In the genomic region with DNA sequence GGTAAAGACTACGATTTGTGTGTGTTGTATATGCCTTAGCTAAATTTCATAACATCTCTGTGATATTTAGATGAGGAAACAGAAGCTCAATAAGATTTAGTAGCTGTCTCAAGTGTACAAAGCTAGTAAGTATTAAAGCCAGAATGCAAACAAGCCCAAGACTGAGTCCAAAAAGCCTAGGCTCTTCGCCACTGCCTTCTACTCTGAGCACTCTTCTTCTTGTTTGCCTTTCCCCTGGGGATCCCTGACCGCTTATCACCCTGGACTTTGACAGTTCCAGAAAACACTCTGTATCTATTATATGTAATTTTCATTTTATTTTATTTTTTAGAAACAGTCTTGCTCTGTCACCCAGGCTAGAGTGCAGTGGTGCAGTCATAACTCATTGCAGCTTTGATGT, we compare ENCODE assay signal across 15 cellular contexts. TPM values are rescaled to one million over a fixed set of nuclear protein-coding genes. Genes with fewer than 3 reads are reported as not detected.
A peak's percentile ranks its signal among the peaks of the same experiment; 100 is the strongest.
DNase-seq lines count a peak whose midpoint lies in the region; ATAC-seq, FAIRE-seq and TF ChIP-seq lines count a peak whose summit lies in the region.
"Had no signal": no experiment of that assay in that cellular context is flagged by ENCODE, and none has a peak within 500 bp of the region (broad histone marks: within the 10 kb centered on the region; RNA-seq: fewer than 3 reads in every experiment).

No MANE protein-coding gene starts in this region.

- H3K36me3 Mint-ChIP-seq in activated T-cell treated with anti-CD3 and anti-CD28 coated beads, Interleukin-2, amount 50 U/mL, for 72 hours (ENCODE audit: insufficient read depth in 2 of 2): peaks cover 26 to 45% of the 10 kb centered on the region in 2 donors
- H3K36me3 Mint-ChIP-seq in activated T-cell treated with anti-CD3 and anti-CD28 coated beads, Interleukin-2, amount 50 U/mL, for 24 hours (ENCODE audit: low read depth): peaks cover 64% of the 10 kb centered on the region
- H3K36me3 Mint-ChIP-seq in central memory CD8-positive, alpha-beta T cell (ENCODE audit: insufficient read depth): peaks cover 16% of the 10 kb centered on the region
- H3K36me3 Mint-ChIP-seq in Caco-2 (ENCODE audit: insufficient read depth, unreplicated experiment): peaks cover 47% of the 10 kb centered on the region

- H3K4me3 ChIP-seq in spleen (peak overlapping the region in 1 of 8 donors; percentile 33), kidney (ENCODE audit: low read length in 2 of 2) (no peak overlapping the region), Caco-2 (ENCODE audit: low read depth, low read length) (no peak overlapping the region)
- H3K4me3 ChIP-seq: ovary, Peyer's patch, skin epidermis had no signal

- TF ChIP-seq CTCF in spleen (IDR thresholded peaks at IDR 0.05 in 8 of 11, conservative IDR thresholded peaks at IDR 0.05 in 3 of 11) (no peak), kidney (IDR thresholded peaks at IDR 0.05; ENCODE audit: borderline replicate concordance, extremely low read depth, insufficient read depth) (no peak), Caco-2 (IDR thresholded peaks at IDR 0.05; ENCODE audit: insufficient read depth in 1 of 2, low read depth in 1 of 2, low read length in 1 of 2, severe bottlenecking in 1 of 2, unreplicated experiment in 1 of 2) (no peak)

- peaks cover 86% of the 10 kb centered on the region for H3K4me1 Mint-ChIP-seq in activated T-cell treated with anti-CD3 and anti-CD28 coated beads, Interleukin-2, amount 50 U/mL, for 72 hours (ENCODE audit: low read depth)
- H3K4me1 Mint-ChIP-seq in activated T-cell treated with anti-CD3 and anti-CD28 coated beads, Interleukin-2, amount 50 U/mL, for 24 hours (ENCODE audit: low read depth): peaks cover 81% of the 10 kb centered on the region
- H3K4me1 Mint-ChIP-seq in central memory CD8-positive, alpha-beta T cell: peaks cover 74% of the 10 kb centered on the region
- H3K4me1 Mint-ChIP-seq in Caco-2 (ENCODE audit: low read depth, unreplicated experiment): peaks cover 13% of the 10 kb centered on the region

- peak overlapping the region; percentile 76 for H3K27ac Mint-ChIP-seq in activated T-cell treated with anti-CD3 and anti-CD28 coated beads, Interleukin-2, amount 50 U/mL, for 72 hours
- H3K27ac Mint-ChIP-seq in activated T-cell treated with anti-CD3 and anti-CD28 coated beads, Interleukin-2, amount 50 U/mL, for 24 hours: no peak overlapping the region
- H3K27ac Mint-ChIP-seq in central memory CD8-positive, alpha-beta T cell (ENCODE audit: low read depth): peak overlapping the region; percentile 12
- H3K27ac Mint-ChIP-seq in Caco-2 (ENCODE audit: unreplicated experiment): no peak overlapping the region
- H3K27ac Mint-ChIP-seq: T-helper 1 cell treated with Interleukin-12 subunit alpha and Interleukin-12 subunit beta and Interleukin-4 antibody, amounts not matched to agents 30 μg/mL and 1 μg/mL, for 36 hours had no signal

- no peak for DNase-seq in activated T-cell treated with anti-CD3 and anti-CD28 coated beads, Interleukin-2, amount 50 U/mL, for 72 hours
- DNase-seq in activated T-cell treated with anti-CD3 and anti-CD28 coated beads, Interleukin-2, amount 50 U/mL, for 24 hours: no peak
- no peak for DNase-seq in central memory CD8-positive, alpha-beta T cell (ENCODE audit: low spot score in 2 of 2)
- no peak for DNase-seq in spleen
- no peak for DNase-seq in kidney
- DNase-seq in frontal cortex (ENCODE audit: low spot score in 2 of 2): no peak
- no peak for DNase-seq in Caco-2
- DNase-seq: activated CD4-positive, alpha-beta T cell treated with anti-CD3 and anti-CD28 coated beads for 4 hours; activated T-cell treated with anti-CD3 and anti-CD28 coated beads, Interleukin-2, amount 50 U/mL, for 48 hours; NCI-H1092 treated with DMSO at 0.1 percent for 48 hours; ovary had no signal

- H3K27me3 ChIP-seq in spleen (replicated peaks in 1 of 7): no peaks in the 10 kb centered on the region
- no peaks in the 10 kb centered on the region for H3K27me3 ChIP-seq in Caco-2 (replicated peaks; ENCODE audit: control insufficient read depth, insufficient read depth, low read length)
- H3K27me3 ChIP-seq: ovary, Peyer's patch had no signal

- no peak overlapping the region for H3K9ac ChIP-seq in kidney (ENCODE audit: low read length in 2 of 2)

- 65 to 71% (median 68%) methylated on average over 3 of the region's 3 CpGs for WGBS in spleen, 5 donors

- H3K9me3 Mint-ChIP-seq in activated T-cell treated with anti-CD3 and anti-CD28 coated beads, Interleukin-2, amount 50 U/mL, for 72 hours: peaks cover 2 to 8% of the 10 kb centered on the region in 2 donors
- H3K9me3 Mint-ChIP-seq in activated T-cell treated with anti-CD3 and anti-CD28 coated beads, Interleukin-2, amount 50 U/mL, for 24 hours: peaks cover 13% of the 10 kb centered on the region
- H3K9me3 Mint-ChIP-seq in central memory CD8-positive, alpha-beta T cell: no peaks in the 10 kb centered on the region
- H3K9me3 Mint-ChIP-seq in Caco-2 (ENCODE audit: unreplicated experiment): peaks cover 10% of the 10 kb centered on the region

- POLR2A ChIA-PET in Caco-2 (lab: Charles Lee): no interaction called here

- no peaks in the 10 kb centered on the region for H3K27me3 Mint-ChIP-seq in activated T-cell treated with anti-CD3 and anti-CD28 coated beads, Interleukin-2, amount 50 U/mL, for 72 hours (ENCODE audit: low read depth)
- H3K27me3 Mint-ChIP-seq in activated T-cell treated with anti-CD3 and anti-CD28 coated beads, Interleukin-2, amount 50 U/mL, for 24 hours: no peaks in the 10 kb centered on the region
- no peaks in the 10 kb centered on the region for H3K27me3 Mint-ChIP-seq in central memory CD8-positive, alpha-beta T cell
- H3K27me3 Mint-ChIP-seq in Caco-2 (ENCODE audit: insufficient read depth, unreplicated experiment): no peaks in the 10 kb centered on the region

- H3K27ac ChIP-seq in spleen: peak overlapping the region in 7 of 8 donors; percentile 52 to 77 (median 72)
- no peak overlapping the region for H3K27ac ChIP-seq in kidney (ENCODE audit: low read depth in 2 of 2, low read length in 2 of 2)
- H3K27ac ChIP-seq: ovary had no signal

- CTCF ChIA-PET in Caco-2 (lab: Charles Lee): interaction anchor here (1.0 kb wide), 1 partner anchor 67 kb away, joined by 3 read pairs; no protein-coding TSS in a partner anchor

- no peak for FAIRE-seq in kidney (lab: Jason Lieb, UNC)
- no peak for FAIRE-seq in frontal cortex (lab: Jason Lieb, UNC)

- H3K36me3 ChIP-seq in spleen (peaks cover 0 to 25% (median 12%) of the 10 kb centered on the region in 6 donors), kidney (ENCODE audit: control insufficient read depth in 1 of 2, insufficient read depth in 2 of 2, low read length in 2 of 2) (peaks cover 0 to 2% of the 10 kb centered on the region in 2 donors), Caco-2 (ENCODE audit: control insufficient read depth, insufficient read depth, low read length) (peaks cover 5% of the 10 kb centered on the region)
- H3K36me3 ChIP-seq: ovary had no signal

- ATAC-seq in activated T-cell treated with anti-CD3 and anti-CD28 coated beads, Interleukin-2, amount 50 U/mL, for 72 hours (replicated peaks in 1 of 2): no peak
- peak; percentile 2 for ATAC-seq in HG03432 (IDR thresholded peaks at IDR 0.05; ENCODE audit: unreplicated experiment)
- ATAC-seq in central memory CD8-positive, alpha-beta T cell (replicated peaks; ENCODE audit: extremely low read depth, poor library complexity, severe bottlenecking): no peak

- BruUV-seq in Caco-2 (replicated peaks; lab: Mats Ljungman, UMichigan): no TSS peak

- H3K9me3 ChIP-seq in spleen: peaks cover 0 to 11% (median 7%) of the 10 kb centered on the region in 8 donors
- H3K9me3 ChIP-seq in kidney (ENCODE audit: control insufficient read depth in 1 of 2, low read length in 2 of 2): no peaks in the 10 kb centered on the region
- H3K9me3 ChIP-seq in Caco-2: peaks cover 9% of the 10 kb centered on the region
- H3K9me3 ChIP-seq: ovary had no signal

- H3K4me1 ChIP-seq in spleen: peaks cover 53 to 100% (median 84%) of the 10 kb centered on the region in 6 donors
- H3K4me1 ChIP-seq in kidney (ENCODE audit: control insufficient read depth in 1 of 2, insufficient read depth in 1 of 2, low read depth in 1 of 2, low read length in 2 of 2): peaks cover 0 to 4% of the 10 kb centered on the region in 2 donors
- 0 out of 2 replicates have a peak, but pooled peaks cover 8% of the 10 kb centered on the region for H3K4me1 ChIP-seq in Caco-2

- peak overlapping the region in 1 of 2 donors; percentile 51 for H3K4me3 Mint-ChIP-seq in activated T-cell treated with anti-CD3 and anti-CD28 coated beads, Interleukin-2, amount 50 U/mL, for 72 hours
- no peak overlapping the region for H3K4me3 Mint-ChIP-seq in activated T-cell treated with anti-CD3 and anti-CD28 coated beads, Interleukin-2, amount 50 U/mL, for 24 hours
- H3K4me3 Mint-ChIP-seq in central memory CD8-positive, alpha-beta T cell: no peak overlapping the region
- H3K4me3 Mint-ChIP-seq in Caco-2 (ENCODE audit: unreplicated experiment): no peak overlapping the region
- H3K4me3 Mint-ChIP-seq: T-helper 1 cell treated with Interleukin-12 subunit alpha and Interleukin-12 subunit beta and Interleukin-4 antibody, amounts not matched to agents 30 μg/mL and 1 μg/mL, for 36 hours had no signal

- intact Hi-C loops in spleen (cut with DNase I; ENCODE audit: low total_unique reads): loop anchor here (5.0 to 10.0 kb wide), 2 partner anchors 65 to 232 kb away; no protein-coding TSS in a partner anchor
- intact Hi-C loops in kidney (cut with DNase I): no loop called here
- intact Hi-C loops in Caco-2 (cut with micrococcal nuclease; ENCODE audit: unreplicated experiment): loop anchor here (2.0 kb wide), 1 partner anchor 64 kb away; no protein-coding TSS in a partner anchor

- no peak for TF ChIP-seq POLR2A in spleen (IDR thresholded peaks at IDR 0.05)

RNA-seq across cellular contexts. Expression of gene TM9SF2, which starts 5.8 kb away (rescaled TPM):
- total RNA-seq in activated T-cell treated with anti-CD3 and anti-CD28 coated beads, Interleukin-2, amount 50 U/mL, for 72 hours: 10 to 100 TPM; 56.8 to 77.2 TPM
- total RNA-seq in spleen (100 to 1,000 TPM in 4 of 7 donors, 10 to 100 TPM in 3; 82.7 to 134 (median 103) TPM), kidney (144 TPM), frontal cortex (141 TPM), Caco-2 (2022) (154 and 155 TPM in 2 replicates)
- polyA plus RNA-seq in spleen (10 to 100 TPM; 28.8 to 39.6 (median 34.5) TPM), kidney (ENCODE audit: insufficient read depth, low read depth, low replicate concordance) (88.3 TPM)

Comparison
In these comparisons a context has a peak if more than half of its experiments do, and no peak if none do; other contexts are left out.
1. H3K27ac Mint-ChIP-seq: peak in activated T-cell treated with anti-CD3 and anti-CD28 coated beads, Interleukin-2, amount 50 U/mL, for 72 hours (single experiment) and central memory CD8-positive, alpha-beta T cell (single experiment); none in activated T-cell treated with anti-CD3 and anti-CD28 coated beads, Interleukin-2, amount 50 U/mL, for 24 hours (single experiment) and Caco-2 (single experiment).
2. H3K27ac ChIP-seq: peak in spleen (7 of 8); none in kidney (0 of 2).